8 cellular contexts compared by ENCODE assay signal in the genomic region with DNA sequence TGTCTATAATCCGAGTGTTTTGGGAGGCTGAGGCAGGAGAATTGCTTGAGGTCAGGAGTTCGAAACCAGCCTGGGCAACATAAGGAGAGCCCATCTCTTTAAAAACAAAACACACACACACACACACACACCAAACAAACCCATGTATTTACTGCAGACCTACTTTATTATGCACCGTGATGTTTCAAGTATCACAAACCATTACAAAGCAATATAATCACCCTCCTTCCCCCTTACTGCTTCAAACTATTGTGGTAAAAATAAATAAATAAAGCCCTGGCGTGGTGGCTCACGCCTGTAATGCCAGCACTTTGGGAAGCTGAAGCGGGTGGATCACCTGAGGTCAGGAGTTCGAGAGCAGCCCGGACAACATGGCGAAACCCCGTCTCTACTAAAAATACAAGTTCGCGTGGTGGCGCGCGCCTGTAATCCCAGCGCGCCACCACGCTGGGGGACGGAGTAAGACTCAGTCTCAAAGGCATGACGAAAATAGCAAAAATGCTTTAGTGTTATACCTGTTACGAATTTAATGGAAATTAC. TPM values are rescaled to one million over a fixed set of nuclear protein-coding genes. Genes with fewer than 3 reads are reported as not detected.
DNase-seq lines count a peak whose midpoint lies in the region; TF ChIP-seq lines count a peak whose summit lies in the region.

No MANE protein-coding gene starts in this region.

- H3K9me3 ChIP-seq in PC-9 (ENCODE audit: insufficient read depth, low read depth) (no peaks in the 10 kb centered on the region), esophagus squamous epithelium (no peaks in the 10 kb centered on the region)

- 56 to 79% methylated on average over 14 to 21 of the region's 21 CpGs for WGBS in esophagus squamous epithelium, 2 donors

- no peaks in the 10 kb centered on the region for H3K27me3 Mint-ChIP-seq in progenitor cell of endocrine pancreas

- H3K4me1 ChIP-seq in PC-9 (replicated peaks; ENCODE audit: insufficient read depth): peaks cover 19% of the 10 kb centered on the region
- H3K4me1 ChIP-seq in esophagus squamous epithelium: peaks cover 20 to 54% (median 45%) of the 10 kb centered on the region in 3 donors

- H3K4me3 Mint-ChIP-seq in progenitor cell of endocrine pancreas (ENCODE audit: low read depth): peak overlapping the region; percentile 96

- H3K79me2 ChIP-seq in PC-9 (ENCODE audit: low read depth): peaks cover 21% of the 10 kb centered on the region

- TF ChIP-seq CTCF in GM12864 (IDR thresholded peaks at IDR 0.05; ENCODE audit: low read depth, low read length, missing control alignments): no peak
- no peak for TF ChIP-seq CTCF in PC-9 (conservative IDR thresholded peaks at IDR 0.05)
- no peak for TF ChIP-seq CTCF in esophagus squamous epithelium (IDR thresholded peaks at IDR 0.05)
- TF ChIP-seq CTCF in progenitor cell of endocrine pancreas (IDR thresholded peaks at IDR 0.05; ENCODE audit: unreplicated experiment): no peak

- no peaks in the 10 kb centered on the region for H3K9me3 Mint-ChIP-seq in progenitor cell of endocrine pancreas (ENCODE audit: low read depth)

- no peaks in the 10 kb centered on the region for H3K9me2 ChIP-seq in PC-9 (ENCODE audit: insufficient read depth)

- intact Hi-C loops in PC-9 (cut with micrococcal nuclease; ENCODE audit: unreplicated experiment) (no loop called here), esophagus squamous epithelium (cut with DNase I) (no loop called here)

- peaks cover 1% of the 10 kb centered on the region for H3K36me3 Mint-ChIP-seq in progenitor cell of endocrine pancreas (ENCODE audit: insufficient read depth)

- POLR2A ChIA-PET in PC-9 (lab: Charles Lee; ENCODE audit: unreplicated experiment): no interaction called here

- H3K27ac ChIP-seq in PC-9 (no peak overlapping the region), esophagus squamous epithelium (peak overlapping the region; percentile 94 to 99 (median 96))

- no TSS peak for BruUV-seq in PC-9 (replicated peaks; lab: Mats Ljungman, UMichigan)

- H3K27me3 ChIP-seq in PC-9 (ENCODE audit: insufficient read depth, low read depth) (no peaks in the 10 kb centered on the region), esophagus squamous epithelium (no peaks in the 10 kb centered on the region)

- H3K36me3 ChIP-seq in PC-9 (ENCODE audit: low read depth): peaks cover 3% of the 10 kb centered on the region; the same call in 1 of the 2 replicates
- no peaks in the 10 kb centered on the region for H3K36me3 ChIP-seq in esophagus squamous epithelium

- H3K4me3 ChIP-seq in GM12864 (ENCODE audit: low read depth, low read length) (peak overlapping the region; percentile 99), PC-9 (peak overlapping the region; percentile 78), esophagus squamous epithelium (peak overlapping the region; percentile 73 to 99 (median 77))

- no peak for TF ChIP-seq POLR2A in esophagus squamous epithelium (IDR thresholded peaks at IDR 0.05)

- CTCF ChIA-PET in PC-9 (lab: Charles Lee): interaction anchor here (0.6 kb wide), 1 partner anchor 91 kb away, joined by 3 read pairs; no protein-coding TSS in a partner anchor

- DNase-seq in GM12864 (ENCODE audit: low read depth) (no peak), PC-9 (no peak), esophagus squamous epithelium (lab: John Stamatoyannopoulos, UW) (no peak), progenitor cell of endocrine pancreas (ENCODE audit: low spot score, unreplicated experiment) (no peak), anterior cingulate cortex (lab: John Stamatoyannopoulos, UW) (no peak), COLO829 (ENCODE audit: low spot score) (no peak), cerebellum (ENCODE audit: low spot score) (no peak)
- no peak for DNase-seq in stimulated activated CD4-positive, alpha-beta T cell treated with anti-CD3 and anti-CD28 coated beads, Interleukin-1b, Interleukin-23, amount 100 ng/mL, for 48 hours

- peak overlapping the region; percentile 97 for H3K4me2 ChIP-seq in PC-9

- peaks cover 15% of the 10 kb centered on the region; the same call in 1 of the 2 replicates for H3F3A ChIP-seq in PC-9 (ENCODE audit: insufficient read depth, low read depth)

- H4K20me1 ChIP-seq in PC-9 (ENCODE audit: insufficient read depth): peaks cover 13% of the 10 kb centered on the region; the same call in 1 of the 2 replicates

- peak overlapping the region; percentile 90 for H3K27ac Mint-ChIP-seq in progenitor cell of endocrine pancreas

- 0 out of 2 replicates have a peak overlapping the region, but pooled peaks have one; percentile 98 for H2AFZ ChIP-seq in PC-9

- peaks cover 22% of the 10 kb centered on the region for H3K4me1 Mint-ChIP-seq in progenitor cell of endocrine pancreas (ENCODE audit: low read depth)

RNA-seq across cellular contexts. Expression of gene TBCC, which starts 1.5 kb away (rescaled TPM):
- total RNA-seq in PC-9 (2021): 12.3 and 15.1 TPM in 2 replicates
- 10 to 100 TPM; 16.2 to 32.9 (median 24.8) TPM for total RNA-seq in esophagus squamous epithelium
- 26.8 and 28.4 TPM in 2 replicates for total RNA-seq in progenitor cell of endocrine pancreas
- total RNA-seq in cerebellum: 29.6 TPM

RNA-seq across cellular contexts. Expression of gene PRPH2, which starts 22.0 kb away (rescaled TPM):
- total RNA-seq in PC-9 (2021) (not detected in 2 replicates), esophagus squamous epithelium (1 to 10 TPM in 1 of 4 donors, under 1 TPM in 1, not detected in 2; 0.94 to 1.3 TPM), progenitor cell of endocrine pancreas (0.13 TPM in 1 of 2 replicates, not detected in the other), cerebellum (5.4 TPM)

RNA-seq across cellular contexts. Expression of gene BICRAL, which starts 37.4 kb away (rescaled TPM):
- total RNA-seq in PC-9 (2021) (8.5 and 12.9 TPM in 2 replicates), esophagus squamous epithelium (10 to 100 TPM in 2 of 4 donors, 1 to 10 TPM in 2; 5.8 to 13.9 (median 8.9) TPM), progenitor cell of endocrine pancreas (13.2 and 14.4 TPM in 2 replicates), cerebellum (20.2 TPM)
